ENCODE assay signal across 9 cellular contexts in the genomic region with DNA sequence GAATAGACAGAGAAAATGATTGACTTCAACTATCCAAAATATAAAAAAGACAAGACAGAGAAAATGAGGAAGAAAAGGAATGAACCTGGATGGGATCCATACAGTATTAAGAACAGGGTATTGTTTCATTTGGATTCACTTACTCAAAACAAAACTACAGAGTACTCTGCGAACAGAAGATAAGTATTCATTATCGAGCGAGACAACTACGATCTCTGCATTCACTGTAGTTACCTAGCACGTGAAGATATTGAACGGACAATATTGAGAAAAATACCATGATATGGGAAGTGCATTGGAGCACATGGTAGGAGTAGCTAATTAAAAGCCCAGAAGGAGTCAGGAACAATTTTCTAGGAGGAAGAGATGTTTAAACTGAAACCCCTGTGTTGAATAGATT. TPM values are rescaled to one million over a fixed set of nuclear protein-coding genes. Genes with fewer than 3 reads are reported as not detected.
DNase-seq lines count a peak whose midpoint lies in the region; ATAC-seq and TF ChIP-seq lines count a peak whose summit lies in the region.
"Had no signal": no experiment of that assay in that cellular context is flagged by ENCODE, and none has a peak within 500 bp of the region (broad histone marks: within the 10 kb centered on the region; RNA-seq: fewer than 3 reads in every experiment).

No MANE protein-coding gene starts in this region.

- H3K4me2 ChIP-seq in osteoblast (ENCODE audit: insufficient read depth, low read length) = peak overlapping the region; percentile 93

- H3K79me2 ChIP-seq in osteoblast (ENCODE audit: insufficient read depth, low read length) = peaks cover 46% of the 10 kb centered on the region

- H3K27me3 Mint-ChIP-seq in Calu3 (ENCODE audit: unreplicated experiment) = no peaks in the 10 kb centered on the region
- H3K27me3 Mint-ChIP-seq in effector memory CD8-positive, alpha-beta T cell = no peaks in the 10 kb centered on the region

- H3K9me3 Mint-ChIP-seq in Calu3 (ENCODE audit: low read depth, unreplicated experiment) = no peaks in the 10 kb centered on the region
- H3K9me3 Mint-ChIP-seq in effector memory CD8-positive, alpha-beta T cell = no peaks in the 10 kb centered on the region

- H3K4me3 ChIP-seq in osteoblast (ENCODE audit: insufficient read depth, low read length) = peak overlapping the region; percentile 85

- H3K27ac Mint-ChIP-seq in Calu3 (ENCODE audit: unreplicated experiment) = peak overlapping the region; percentile 88
- H3K27ac Mint-ChIP-seq in effector memory CD8-positive, alpha-beta T cell = peak overlapping the region; percentile 99

- TF ChIP-seq CTCF in Calu3 (IDR thresholded peaks at IDR 0.05; ENCODE audit: unreplicated experiment) (no peak), osteoblast (IDR thresholded peaks at IDR 0.05; ENCODE audit: extremely low read depth, low read depth, low read length) (no peak)

- H3K27ac ChIP-seq in osteoblast (ENCODE audit: low read depth, low read length) = peak overlapping the region; percentile 87

- H3K9me3 ChIP-seq in osteoblast (ENCODE audit: low read depth, low read length) = no peaks in the 10 kb centered on the region

- intact Hi-C loops in Calu3 (cut with micrococcal nuclease; ENCODE audit: unreplicated experiment) = loop anchor here (5.0 kb wide), 1 partner anchor 213 kb away; no protein-coding TSS in a partner anchor

- TSS peak; percentile 57 for BruUV-seq in Calu3 (replicated peaks; lab: Mats Ljungman, UMichigan)

- H3K36me3 Mint-ChIP-seq in Calu3 (ENCODE audit: insufficient read depth, unreplicated experiment) = peaks cover 57% of the 10 kb centered on the region
- peaks cover 20% of the 10 kb centered on the region for H3K36me3 Mint-ChIP-seq in effector memory CD8-positive, alpha-beta T cell (ENCODE audit: insufficient read depth)

- no peaks in the 10 kb centered on the region for H3K27me3 ChIP-seq in osteoblast (ENCODE audit: insufficient read depth, low read length)

- ATAC-seq in effector memory CD8-positive, alpha-beta T cell (replicated peaks) = no peak
- no peak for ATAC-seq in HG03571 (IDR thresholded peaks at IDR 0.05; ENCODE audit: unreplicated experiment)

- DNase-seq in Calu3 (no peak), NCI-H2227 (lab: John Stamatoyannopoulos, UW; ENCODE audit: unreplicated experiment) (peak; percentile 22), osteoblast (ENCODE audit: insufficient read length, low spot score, missing footprints) (no peak), iPS-NIHi11 (ENCODE audit: low spot score) (no peak), AG08395 (ENCODE audit: low spot score) (no peak)
- DNase-seq in effector memory CD8-positive, alpha-beta T cell = no peak
- DNase-seq in stimulated activated CD4-positive, alpha-beta T cell treated with anti-CD3 and anti-CD28 coated beads, Interleukin-2, amount 100 ng/mL, for 48 hours = no peak
- DNase-seq: central memory CD4-positive, alpha-beta T cell had no signal

- H3K4me1 ChIP-seq in osteoblast (ENCODE audit: insufficient read depth, low read length) = peaks cover 32% of the 10 kb centered on the region

- H3K4me3 Mint-ChIP-seq in Calu3 (ENCODE audit: low read depth, unreplicated experiment) = peak overlapping the region; percentile 90
- H3K4me3 Mint-ChIP-seq in effector memory CD8-positive, alpha-beta T cell = peak overlapping the region; percentile 95 to 98

- CTCF ChIA-PET in Calu3 (lab: Charles Lee) = interaction anchor here (1.3 to 2.7 kb wide), 3 partner anchors 75 to 193 kb away, joined by 3 to 30 read pairs (median 4); a partner anchor contains a TSS

- no peak overlapping the region for H2AFZ ChIP-seq in osteoblast (ENCODE audit: low read length)

- no peaks in the 10 kb centered on the region for H4K20me1 ChIP-seq in osteoblast (ENCODE audit: insufficient read depth, low read length)

- peaks cover 59% of the 10 kb centered on the region for H3K4me1 Mint-ChIP-seq in Calu3 (ENCODE audit: low read depth, unreplicated experiment)
- H3K4me1 Mint-ChIP-seq in effector memory CD8-positive, alpha-beta T cell (ENCODE audit: low read depth in 2 of 2) = peaks cover 27 to 46% of the 10 kb centered on the region in 2 donors

- H3K36me3 ChIP-seq in osteoblast (ENCODE audit: insufficient read depth, low read length) = no peaks in the 10 kb centered on the region

RNA-seq across cellular contexts. Expression of a gene that starts 1.0 kb away (rescaled TPM):
- total RNA-seq in Calu3 (2022) = 38.8 and 49.6 TPM in 2 replicates
- total RNA-seq in osteoblast = 13.0 and 14.5 TPM in 2 replicates
